ENCODE assay signal across 8 cellular contexts in genomic region chr1:116372651-116373444, GRCh38. TPM values are rescaled to one million over a fixed set of nuclear protein-coding genes. Genes with fewer than 3 reads are reported as not detected.
A peak's percentile ranks its signal among the peaks of the same experiment; 100 is the strongest.
DNase-seq lines count a peak whose midpoint lies in the region; ATAC-seq and TF ChIP-seq lines count a peak whose summit lies in the region.

TSS of gene ATP1A1 (plus strand) at chr1:116373244. CDS start at chr1:116373512, 268 bp downstream.

- H3K4me2 ChIP-seq in trophoblast cell (ENCODE audit: low read length), result peak within 1 kb of the TSS; percentile 87

- peak within 1 kb of the TSS; percentile 92 for H3K4me3 ChIP-seq in adipocyte (ENCODE audit: low read length)
- H3K4me3 ChIP-seq in cardiac muscle cell, result peak within 1 kb of the TSS; percentile 93
- peak within 1 kb of the TSS; percentile 92 for H3K4me3 ChIP-seq in trophoblast cell (ENCODE audit: low read depth, low read length)
- peak within 1 kb of the TSS; percentile 71 to 92 (median 82) for H3K4me3 ChIP-seq in tibial nerve

- DNase-seq in GM13977 (ENCODE audit: low spot score), result peak; percentile 97
- peak; percentile 29 for DNase-seq in NCI-H1436 treated with DMSO at 0.1 percent for 48 hours (lab: John Stamatoyannopoulos, UW)
- peak; percentile 96 for DNase-seq in T follicular helper cell (ENCODE audit: low read depth)
- DNase-seq in adipocyte (ENCODE audit: low read depth), result peak; percentile 97
- peak; percentile 96 for DNase-seq in cardiac muscle cell (ENCODE audit: low read depth in 1 of 2, low spot score in 1 of 2)
- peak; percentile 95 to 98 for DNase-seq in trophoblast cell
- DNase-seq in tibial nerve (ENCODE audit: low spot score in 2 of 2), result peak; percentile 95 to 98

- H3K79me2 ChIP-seq in trophoblast cell (ENCODE audit: control insufficient read depth, insufficient read depth, low read length, poor library complexity), result peaks cover 22% of the 10 kb centered on the region

- H3K9me3 ChIP-seq in adipocyte (ENCODE audit: control insufficient read depth, low read length), result no peaks in the 10 kb centered on the region
- no peaks in the 10 kb centered on the region for H3K9me3 ChIP-seq in cardiac muscle cell (ENCODE audit: low read depth)
- H3K9me3 ChIP-seq in trophoblast cell (ENCODE audit: insufficient read depth, low read depth, low read length), result no peaks in the 10 kb centered on the region
- no peaks in the 10 kb centered on the region for H3K9me3 ChIP-seq in tibial nerve

- peak within 1 kb of the TSS; percentile 92 for H3K9ac ChIP-seq in adipocyte (ENCODE audit: low read length)
- H3K9ac ChIP-seq in trophoblast cell (ENCODE audit: low read length), result peak within 1 kb of the TSS; percentile 93

- no peak within 1 kb of the TSS for H3K23ac ChIP-seq in trophoblast cell (ENCODE audit: low read length)

- peak within 1 kb of the TSS; percentile 94 for H4K91ac ChIP-seq in trophoblast cell (ENCODE audit: low read depth, low read length)

- H2BK12ac ChIP-seq in trophoblast cell (ENCODE audit: low read length), result peak within 1 kb of the TSS; percentile 97

- peak within 1 kb of the TSS; percentile 93 for H2BK120ac ChIP-seq in trophoblast cell (ENCODE audit: insufficient read depth, low read length, poor library complexity)

- H3K27me3 ChIP-seq in adipocyte (replicated peaks; ENCODE audit: control insufficient read depth, insufficient read depth, low read length) (no peaks in the 10 kb centered on the region), cardiac muscle cell (no peaks in the 10 kb centered on the region), trophoblast cell (ENCODE audit: insufficient read depth, low read length) (no peaks in the 10 kb centered on the region), tibial nerve (no peaks in the 10 kb centered on the region)

- no peak for TF ChIP-seq CTCF in GM13977 (IDR thresholded peaks at IDR 0.05; ENCODE audit: extremely low read depth, insufficient read depth, missing control alignments)
- TF ChIP-seq CTCF in cardiac muscle cell (IDR thresholded peaks at IDR 0.05; ENCODE audit: low read depth, low read length), result peak; percentile 10
- peak in 2 of 5 experiments; percentile 34 to 35 for TF ChIP-seq CTCF in tibial nerve (IDR thresholded peaks at IDR 0.05)

- peaks cover 43% of the 10 kb centered on the region for H3K4me1 ChIP-seq in adipocyte (ENCODE audit: control insufficient read depth, insufficient read depth, low read length)
- H3K4me1 ChIP-seq in cardiac muscle cell (ENCODE audit: low read depth), result peaks cover 11% of the 10 kb centered on the region
- peaks cover 18 to 20% of the 10 kb centered on the region in 2 experiments for H3K4me1 ChIP-seq in trophoblast cell (ENCODE audit: control insufficient read depth in 1 of 2, insufficient read depth in 2 of 2, low read length in 2 of 2)
- peaks cover 0 to 46% (median 36%) of the 10 kb centered on the region in 4 donors for H3K4me1 ChIP-seq in tibial nerve

- H2BK5ac ChIP-seq in trophoblast cell (ENCODE audit: low read depth, low read length, poor library complexity), result peak within 1 kb of the TSS; percentile 90

- in situ Hi-C loops in GM13977 (cut with MboI; ENCODE audit: low pct_unique_long_range_greater_than_20kb, low sequenced_read_pairs, unreplicated experiment), result no loop called here

- TF ChIP-seq POLR2A in tibial nerve (IDR thresholded peaks at IDR 0.05), result peak; percentile 76 to 89

- H3K4ac ChIP-seq in trophoblast cell (ENCODE audit: low read depth, low read length), result peak within 1 kb of the TSS; percentile 98

- peak; percentile 72 to 95 for TF ChIP-seq EP300 in tibial nerve (IDR thresholded peaks at IDR 0.05)

- H4K8ac ChIP-seq in trophoblast cell (ENCODE audit: low read depth, low read length), result peak within 1 kb of the TSS; percentile 91

- H3K36me3 ChIP-seq in adipocyte (ENCODE audit: control insufficient read depth, insufficient read depth, low read length, severe bottlenecking), result no peaks in the 10 kb centered on the region
- no peaks in the 10 kb centered on the region for H3K36me3 ChIP-seq in cardiac muscle cell
- peaks cover 0 to 3% of the 10 kb centered on the region in 2 experiments for H3K36me3 ChIP-seq in trophoblast cell (ENCODE audit: control insufficient read depth in 1 of 2, insufficient read depth in 2 of 2, low read length in 2 of 2)
- H3K36me3 ChIP-seq in tibial nerve, result no peaks in the 10 kb centered on the region

- WGBS in trophoblast cell (ENCODE audit: extremely low coverage, insufficient coverage, insufficient read length), result no CpG with 5 or more reads among the region's 81 CpGs
- WGBS in tibial nerve, 2 donors, result 1 to 2% methylated on average over 34 to 39 of the region's 81 CpGs

- H4K12ac ChIP-seq in trophoblast cell (ENCODE audit: low read depth, low read length), result peak within 1 kb of the TSS; percentile 96

- H3K79me1 ChIP-seq in trophoblast cell (ENCODE audit: low read length), result peaks cover 19% of the 10 kb centered on the region

- H2AK5ac ChIP-seq in trophoblast cell (ENCODE audit: low read length), result peak within 1 kb of the TSS; percentile 49

- peak within 1 kb of the TSS; percentile 99 for H3K18ac ChIP-seq in trophoblast cell (ENCODE audit: low read length)

- peak; percentile 60 for ATAC-seq in HG02870 (IDR thresholded peaks at IDR 0.05; ENCODE audit: unreplicated experiment)

- H3K14ac ChIP-seq in trophoblast cell (ENCODE audit: low read length), result peak within 1 kb of the TSS; percentile 96

- peak within 1 kb of the TSS; percentile 99 for H2AFZ ChIP-seq in trophoblast cell (ENCODE audit: insufficient read depth, low read length, poor library complexity)

- H3K27ac ChIP-seq in cardiac muscle cell (peak within 1 kb of the TSS; percentile 97), trophoblast cell (ENCODE audit: low read depth, low read length) (peak within 1 kb of the TSS; percentile 79), tibial nerve (peak within 1 kb of the TSS; percentile 92 to 99 (median 96))

RNA-seq across cellular contexts. Expression of gene ATP1A1, which starts in this region (rescaled TPM):
- total RNA-seq in cardiac muscle cell (754 and 1,350 TPM in 2 replicates), tibial nerve (100 to 1,000 TPM; 226 to 325 (median 267) TPM)
- 665 and 1,094 TPM in 2 replicates for polyA plus RNA-seq in cardiac muscle cell
- 247 and 256 TPM in 2 replicates for polyA plus RNA-seq in trophoblast cell (2013)

Comparison
In these comparisons a context has a peak if more than half of its experiments do, and no peak if none do; other contexts are left out.
1. Peak in every context shown above with its lines: DNase-seq, ATAC-seq, H3K4me3 ChIP-seq and H3K27ac ChIP-seq.
2. DNase-seq: peak in every context shown above with its lines; median percentile 97 in GM13977; 97 in adipocyte; 96 in trophoblast cell; 96 in tibial nerve; 96 in T follicular helper cell; 96 in cardiac muscle cell; 29 in NCI-H1436 treated with DMSO at 0.1 percent for 48 hours.